In genomic region chr9:126677188-126678084, GRCh38 we compare ENCODE assay signal across 1 cellular context.
TF ChIP-seq lines count a peak whose summit lies in the region.

No MANE protein-coding gene starts in this region.

TF ChIP-seq in neural cell, 6 proteins besides CTCF, POLR2A, EP300 and RAD21:
- no peak for TF ChIP-seq TAF1 (IDR thresholded peaks at IDR 0.05; ENCODE audit: low read depth)
- no peak for TF ChIP-seq POLR2AphosphoS5 (IDR thresholded peaks at IDR 0.05)
- no peak for TF ChIP-seq REST (IDR thresholded peaks at IDR 0.05; ENCODE audit: borderline replicate concordance)
- TF ChIP-seq SMC3 (conservative IDR thresholded peaks at IDR 0.05; ENCODE audit: poor library complexity): no peak
- TF ChIP-seq EZH2 (IDR thresholded peaks at IDR 0.05; ENCODE audit: borderline replicate concordance, insufficient read depth, low read length, poor library complexity, severe bottlenecking): no peak
- no peak for TF ChIP-seq MXI1 (conservative IDR thresholded peaks at IDR 0.05; ENCODE audit: poor library complexity, severe bottlenecking)
